Comparison of ENCODE assay signal across 8 cellular contexts in the genomic region with DNA sequence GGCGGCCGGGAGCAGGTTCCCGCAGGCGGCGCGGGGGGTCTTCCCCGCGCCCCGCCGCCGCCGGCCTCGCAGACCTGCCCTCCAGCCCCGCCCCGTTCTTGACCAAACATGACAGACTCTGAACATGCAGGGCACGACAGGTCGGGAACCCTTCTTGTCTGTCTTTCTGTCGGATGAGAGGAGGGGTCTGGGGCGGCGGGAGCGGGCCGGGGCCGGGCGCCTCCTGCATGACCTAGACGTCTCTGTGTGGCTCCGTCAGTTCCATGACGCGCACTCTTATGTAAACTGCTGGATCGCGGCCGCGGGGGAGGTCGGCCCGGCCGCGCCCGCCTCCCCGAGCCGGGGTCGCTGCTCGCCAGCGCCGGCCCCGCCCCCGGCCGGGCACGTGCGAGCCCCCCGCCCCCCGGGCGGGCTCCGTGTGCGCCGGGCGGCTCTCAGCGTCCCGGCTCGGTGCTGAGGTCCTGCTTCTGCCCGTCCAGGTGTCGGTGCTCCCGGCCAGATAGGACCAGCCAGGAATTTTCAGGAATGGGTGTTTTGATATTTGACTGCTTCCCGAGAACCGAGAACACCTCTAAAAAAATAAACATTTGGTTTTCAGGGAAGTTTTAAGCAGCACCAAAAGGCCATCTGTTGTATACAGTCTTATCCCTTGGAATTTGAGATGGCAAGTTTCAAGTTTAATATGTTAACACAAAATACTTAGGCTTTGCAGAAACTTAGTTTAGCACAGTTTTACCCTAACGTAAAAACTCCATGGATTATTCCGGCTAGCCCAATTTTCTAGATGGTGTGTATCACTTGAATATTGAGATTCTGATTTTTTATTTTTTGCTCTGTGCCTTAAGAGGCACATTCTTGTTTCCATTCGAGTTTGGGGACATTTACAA. TPM values are rescaled to one million over a fixed set of nuclear protein-coding genes. Genes with fewer than 3 reads are reported as not detected.
DNase-seq lines count a peak whose midpoint lies in the region; ATAC-seq and TF ChIP-seq lines count a peak whose summit lies in the region.

No MANE protein-coding gene starts in this region.

- H3K9me3 ChIP-seq in PC-9 (ENCODE audit: insufficient read depth, low read depth), result no peaks in the 10 kb centered on the region
- H3K9me3 ChIP-seq in esophagus (ENCODE audit: control insufficient read depth in 2 of 2, insufficient read depth in 1 of 2, low read depth in 1 of 2, low read length in 1 of 2), result no peaks in the 10 kb centered on the region
- H3K9me3 ChIP-seq in muscle layer of colon (ENCODE audit: low read length), result no peaks in the 10 kb centered on the region

- H3K9me2 ChIP-seq in PC-9 (ENCODE audit: insufficient read depth), result no peaks in the 10 kb centered on the region

- peak; percentile 96 for DNase-seq in DMS 273 (lab: John Stamatoyannopoulos, UW; ENCODE audit: unreplicated experiment)
- peak; percentile 64 for DNase-seq in HuH-7 (ENCODE audit: low spot score)
- peak; percentile 61 to 76 for DNase-seq in PC-9
- DNase-seq in activated T-cell treated with anti-CD3 and anti-CD28 coated beads, Interleukin-2, amount 50 U/mL, for 24 hours, result peak; percentile 88
- DNase-seq in stimulated activated CD8-positive, alpha-beta memory T cell treated with anti-CD3 and anti-CD28 coated beads, Interleukin-7, amount 100 ng/mL, for 1 hour (ENCODE audit: low read depth in 2 of 2), result peak; percentile 60 to 62

- H3K4me3 ChIP-seq in PC-9 (peak overlapping the region; percentile 98), esophagus (ENCODE audit: low read depth in 1 of 2, low read length in 2 of 2) (peak overlapping the region; percentile 77 to 95), muscle layer of colon (ENCODE audit: low read depth in 1 of 2, low read length in 2 of 2) (peak overlapping the region; percentile 79 to 100)

- TSS peak; percentile 71 for BruUV-seq in PC-9 (replicated peaks; lab: Mats Ljungman, UMichigan)

- H3K4me1 Mint-ChIP-seq in activated T-cell treated with anti-CD3 and anti-CD28 coated beads, Interleukin-2, amount 50 U/mL, for 24 hours (ENCODE audit: low read depth), result peaks cover 35% of the 10 kb centered on the region

- TF ChIP-seq CTCF in PC-9 (conservative IDR thresholded peaks at IDR 0.05), result no peak

- H3K9me3 Mint-ChIP-seq in activated T-cell treated with anti-CD3 and anti-CD28 coated beads, Interleukin-2, amount 50 U/mL, for 24 hours, result no peaks in the 10 kb centered on the region

- peak; percentile 42 for ATAC-seq in GM21526 (IDR thresholded peaks at IDR 0.05; ENCODE audit: low FRiP score, unreplicated experiment)

- 0 out of 2 replicates have a peak, but pooled peaks cover 4% of the 10 kb centered on the region for H3F3A ChIP-seq in PC-9 (ENCODE audit: insufficient read depth, low read depth)

- H4K20me1 ChIP-seq in PC-9 (ENCODE audit: insufficient read depth), result no peaks in the 10 kb centered on the region

- peaks cover 7% of the 10 kb centered on the region; the same call in 1 of the 2 replicates for H3K4me1 ChIP-seq in PC-9 (replicated peaks; ENCODE audit: insufficient read depth)
- H3K4me1 ChIP-seq in esophagus (ENCODE audit: control insufficient read depth in 2 of 2, insufficient read depth in 2 of 2, low read length in 1 of 2), result no peaks in the 10 kb centered on the region
- no peaks in the 10 kb centered on the region for H3K4me1 ChIP-seq in muscle layer of colon (ENCODE audit: insufficient read depth, low read length)

- CTCF ChIA-PET in PC-9 (lab: Charles Lee), result no interaction called here

- 1% methylated on average over 56 to 66 of the region's 66 CpGs for WGBS in esophagus, 2 donors

- intact Hi-C loops in PC-9 (cut with micrococcal nuclease; ENCODE audit: unreplicated experiment), result loop anchor here (5.0 to 10.0 kb wide), 2 partner anchors 206 to 449 kb away; a partner anchor contains a TSS

- no peaks in the 10 kb centered on the region for H3K27me3 ChIP-seq in PC-9 (ENCODE audit: insufficient read depth, low read depth)
- H3K27me3 ChIP-seq in esophagus (ENCODE audit: control insufficient read depth in 1 of 2, insufficient read depth in 2 of 2, low read length in 2 of 2), result no peaks in the 10 kb centered on the region
- no peaks in the 10 kb centered on the region for H3K27me3 ChIP-seq in muscle layer of colon (ENCODE audit: control insufficient read depth in 1 of 2, insufficient read depth in 2 of 2, low read length in 2 of 2)

- no peaks in the 10 kb centered on the region for H3K36me3 ChIP-seq in PC-9 (ENCODE audit: low read depth)
- no peaks in the 10 kb centered on the region for H3K36me3 ChIP-seq in esophagus (ENCODE audit: control insufficient read depth in 2 of 2, insufficient read depth in 2 of 2, low read length in 1 of 2)
- H3K36me3 ChIP-seq in muscle layer of colon (ENCODE audit: insufficient read depth, low read length), result no peaks in the 10 kb centered on the region

- H3K27ac Mint-ChIP-seq in activated T-cell treated with anti-CD3 and anti-CD28 coated beads, Interleukin-2, amount 50 U/mL, for 24 hours, result peak overlapping the region; percentile 99

- peak overlapping the region; percentile 98 for H2AFZ ChIP-seq in PC-9

- POLR2A ChIA-PET in PC-9 (lab: Charles Lee; ENCODE audit: unreplicated experiment), result no interaction called here

- peak overlapping the region; percentile 79 for H3K4me2 ChIP-seq in PC-9

- peaks cover 16% of the 10 kb centered on the region; the same call in 1 of the 2 replicates for H3K79me2 ChIP-seq in PC-9 (ENCODE audit: low read depth)

- peaks cover 4% of the 10 kb centered on the region for H3K36me3 Mint-ChIP-seq in activated T-cell treated with anti-CD3 and anti-CD28 coated beads, Interleukin-2, amount 50 U/mL, for 24 hours (ENCODE audit: low read depth)

- H3K27ac ChIP-seq in PC-9, result peak overlapping the region; percentile 99
- H3K27ac ChIP-seq in esophagus (ENCODE audit: low read depth in 2 of 2, low read length in 1 of 2), result peak overlapping the region; percentile 99 to 100
- H3K27ac ChIP-seq in muscle layer of colon (ENCODE audit: low read depth, low read length), result peak overlapping the region; percentile 99

- no peaks in the 10 kb centered on the region for H3K27me3 Mint-ChIP-seq in activated T-cell treated with anti-CD3 and anti-CD28 coated beads, Interleukin-2, amount 50 U/mL, for 24 hours

- peak overlapping the region; percentile 98 for H3K9ac ChIP-seq in muscle layer of colon (ENCODE audit: low read length)

- H3K4me3 Mint-ChIP-seq in activated T-cell treated with anti-CD3 and anti-CD28 coated beads, Interleukin-2, amount 50 U/mL, for 24 hours, result peak overlapping the region; percentile 95

RNA-seq across cellular contexts. Expression of a gene that starts 0.7 kb away (rescaled TPM):
- total RNA-seq in PC-9 (2021), result 9.1 and 10.0 TPM in 2 replicates
- 1 to 10 TPM in 1 of 2 donors, under 1 TPM in 1; 0.61 to 1.9 TPM for polyA plus RNA-seq in esophagus

RNA-seq across cellular contexts. Expression of a gene that starts 21.3 kb away (rescaled TPM):
- 8.6 and 11.3 TPM in 2 replicates for total RNA-seq in PC-9 (2021)
- polyA plus RNA-seq in esophagus, result 1 to 10 TPM; 5.2 to 7.6 TPM

Comparison
In these comparisons a context has a peak if more than half of its experiments do, and no peak if none do; other contexts are left out.
1. Peak in every context shown above with its lines: DNase-seq, ATAC-seq, H3K4me3 ChIP-seq and H3K27ac ChIP-seq.